In genomic region chrX:22526339-22526738, GRCh38 we compare ENCODE assay signal across 9 cellular contexts.
A peak's percentile ranks its signal among the peaks of the same experiment; 100 is the strongest.
DNase-seq lines count a peak whose midpoint lies in the region; ATAC-seq and TF ChIP-seq lines count a peak whose summit lies in the region.
"Had no signal": no experiment of that assay in that cellular context is flagged by ENCODE, and none has a peak within 500 bp of the region (broad histone marks: within the 10 kb centered on the region; RNA-seq: fewer than 3 reads in every experiment).

No MANE protein-coding gene starts in this region.

- ATAC-seq in GM18867 (IDR thresholded peaks at IDR 0.05; ENCODE audit: unreplicated experiment): peak; percentile 98
- ATAC-seq in HG02870 (IDR thresholded peaks at IDR 0.05; ENCODE audit: unreplicated experiment): peak; percentile 99
- ATAC-seq in stimulated activated naive CD8-positive, alpha-beta T cell treated with anti-CD3 and anti-CD28 coated beads, Interleukin-15, Interleukin-2, amounts not matched to agents 100 U/mL and 50 U/mL, for 24 hours: no peak

- no peak for TF ChIP-seq POLR2A in erythroblast (IDR thresholded peaks at IDR 0.05; ENCODE audit: low read length)

- DNase-seq in NOMO-1 treated with dmso at 0.1 percent for 144 hours (lab: John Stamatoyannopoulos, UW; ENCODE audit: unreplicated experiment) (peak; percentile 79), kidney tubule cell (ENCODE audit: low spot score) (peak; percentile 84), NCI-H1092 (lab: John Stamatoyannopoulos, UW) (no peak), erythroblast (lab: John Stamatoyannopoulos, UW) (no peak), NCI-H2107 (lab: John Stamatoyannopoulos, UW) (no peak)
- no peak for DNase-seq in stimulated activated naive CD8-positive, alpha-beta T cell treated with anti-CD3 and anti-CD28 coated beads, Interleukin-15, Interleukin-2, amounts not matched to agents 100 U/mL and 50 U/mL, for 24 hours
- DNase-seq: activated gamma-delta T cell had no signal

Comparison
In these comparisons a context has a peak if more than half of its experiments do, and no peak if none do; other contexts are left out.
1. DNase-seq: peak in NOMO-1 treated with dmso at 0.1 percent for 144 hours (single experiment) and kidney tubule cell (single experiment); none in NCI-H1092 (single experiment), erythroblast (0 of 2), stimulated activated naive CD8-positive, alpha-beta T cell treated with anti-CD3 and anti-CD28 coated beads, Interleukin-15, Interleukin-2, amounts not matched to agents 100 U/mL and 50 U/mL, for 24 hours (single experiment) and NCI-H2107 (single experiment).